Comparison of ENCODE assay signal across 10 cellular contexts in the genomic region with DNA sequence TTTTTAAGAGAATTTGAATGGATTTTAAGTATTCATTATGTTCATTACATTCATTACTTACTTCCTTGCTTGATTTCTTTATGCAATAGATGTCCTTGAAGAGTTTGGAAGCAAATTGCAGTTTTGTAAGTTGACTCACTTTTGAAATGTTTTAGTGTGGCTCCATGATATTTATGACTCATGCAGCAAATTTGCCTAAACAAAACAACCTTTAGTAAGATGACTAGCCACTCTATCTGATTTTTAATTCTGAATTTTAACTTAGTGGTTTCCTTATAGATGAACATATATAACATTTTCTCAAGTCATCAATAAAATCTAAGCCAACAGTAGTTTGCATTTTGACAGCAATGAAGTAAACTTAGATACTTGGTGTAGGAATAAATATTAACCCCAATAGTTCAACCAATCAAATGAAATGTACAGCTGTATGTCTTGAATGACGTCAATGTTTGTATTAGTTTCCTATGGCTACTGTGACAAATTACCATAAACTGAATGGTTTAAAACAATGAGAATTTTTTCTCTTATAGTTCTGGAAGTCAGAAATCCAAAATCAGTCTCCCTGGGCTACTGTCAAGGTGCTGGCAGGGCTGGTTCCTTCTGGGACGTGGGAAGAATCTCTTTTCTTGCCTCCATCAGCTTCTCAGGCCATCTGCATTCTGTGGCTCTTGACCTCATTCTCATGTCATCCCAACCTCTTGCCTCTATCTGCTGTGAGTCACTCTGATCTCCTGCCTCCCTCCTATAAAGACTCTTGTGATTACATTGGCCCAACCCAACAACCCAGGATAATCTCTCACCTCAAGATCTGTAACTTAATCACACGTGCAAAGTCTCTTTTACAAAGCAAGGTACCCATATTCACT.
A peak's percentile ranks its signal among the peaks of the same experiment; 100 is the strongest.
DNase-seq lines count a peak whose midpoint lies in the region; ATAC-seq, FAIRE-seq and TF ChIP-seq lines count a peak whose summit lies in the region.
"Had no signal": no experiment of that assay in that cellular context is flagged by ENCODE, and none has a peak within 500 bp of the region (broad histone marks: within the 10 kb centered on the region; RNA-seq: fewer than 3 reads in every experiment).

No MANE protein-coding gene starts in this region.

- TF ChIP-seq EP300 in GM12878 (IDR thresholded peaks at IDR 0.05; ENCODE audit: borderline replicate concordance in 1 of 2, control insufficient read depth in 1 of 2, low read depth in 2 of 2, low read length in 2 of 2) = no peak

- H3K27ac ChIP-seq in GM12878 (ENCODE audit: control insufficient read depth, insufficient read depth) (no peak overlapping the region), aorta (ENCODE audit: low read depth in 1 of 2, low read length in 2 of 2) (peak overlapping the region in 1 of 2 donors; percentile 58)
- H3K27ac ChIP-seq: C4-2B had no signal

- no peaks in the 10 kb centered on the region for H4K20me1 ChIP-seq in GM12878 (ENCODE audit: control insufficient read depth, insufficient read depth)

- H3K27me3 ChIP-seq in GM12878 (replicated peaks in 1 of 2; ENCODE audit: control insufficient read depth in 2 of 2, insufficient read depth in 2 of 2, low read length in 1 of 2) (no peaks in the 10 kb centered on the region), aorta (ENCODE audit: control insufficient read depth in 1 of 2, insufficient read depth in 2 of 2, low read length in 1 of 2) (no peaks in the 10 kb centered on the region)

- SMC1A ChIA-PET in GM12878 (lab: Charles Lee; ENCODE audit: uncharacterized antibody, unreplicated experiment) = interaction anchor here (1.0 to 1.2 kb wide), 2 partner anchors 31 to 69 kb away, joined by 3 to 4 read pairs; no protein-coding TSS in a partner anchor

- H2AFZ ChIP-seq in GM12878 (ENCODE audit: control insufficient read depth, low read depth, low read length) = no peak overlapping the region

- intact Hi-C loops in activated CD4-positive, alpha-beta T cell treated with anti-CD3 and anti-CD28 coated beads for 36 hours (cut with DNase I, micrococcal nuclease) = no loop called here
- intact Hi-C loops in GM12878 (cut with micrococcal nuclease; ENCODE audit: unreplicated experiment) = no loop called here
- intact Hi-C loops in left colon (cut with DNase I, micrococcal nuclease) = no loop called here
- intact Hi-C loops in aorta (cut with DNase I) = loop anchor here (5.0 to 10.0 kb wide), 3 partner anchors 153 to 407 kb away; no protein-coding TSS in a partner anchor

- ATAC-seq in activated CD4-positive, alpha-beta T cell treated with anti-CD3 and anti-CD28 coated beads for 36 hours = peak; percentile 57
- no peak for ATAC-seq in GM12878
- peak; percentile 99 for ATAC-seq in left colon
- peak; percentile 60 for ATAC-seq in aorta (ENCODE audit: low FRiP score)
- ATAC-seq in HG03439 (IDR thresholded peaks at IDR 0.05; ENCODE audit: unreplicated experiment) = no peak
- ATAC-seq in HG03097 (IDR thresholded peaks at IDR 0.05; ENCODE audit: low FRiP score, unreplicated experiment) = no peak

- POLR2A ChIA-PET in activated CD4-positive, alpha-beta T cell treated with anti-CD3 and anti-CD28 coated beads for 36 hours (lab: Charles Lee) = no interaction called here
- POLR2A ChIA-PET in GM12878 (lab: Charles Lee) = no interaction called here

- 39% methylated on average over 3 of the region's 3 CpGs for WGBS in GM12878 (ENCODE audit: insufficient coverage, insufficient replicate concordance, low lambda C conversion rate, missing lambda C conversion rate)
- 28 to 34% methylated on average over 3 of the region's 3 CpGs for WGBS in aorta, 2 donors

- in situ Hi-C loops in GM12878 (cut with MboI) = no loop called here

- no peak overlapping the region for H3K4me3 ChIP-seq in GM12878
- no peak overlapping the region for H3K4me3 ChIP-seq in aorta (ENCODE audit: low read length in 2 of 2)

- no peak for TF ChIP-seq RAD21 in GM12878 (IDR thresholded peaks at IDR 0.05; ENCODE audit: insufficient read depth, low read depth, low read length)

- TF ChIP-seq CTCF in GM12878 (IDR thresholded peaks at IDR 0.05 in 2 of 3, conservative IDR thresholded peaks at IDR 0.05 in 1 of 3; ENCODE audit: control insufficient read depth in 2 of 3, extremely low read depth in 1 of 3, insufficient read depth in 1 of 3, low read depth in 3 of 3, low read length in 3 of 3) = no peak

- CTCF ChIA-PET in activated CD4-positive, alpha-beta T cell treated with anti-CD3 and anti-CD28 coated beads for 36 hours (lab: Charles Lee) = no interaction called here
- CTCF ChIA-PET in GM12878 (lab: Yijun Ruan, JAX) = interaction anchor here (1.0 to 1.6 kb wide), 2 partner anchors 9 to 125 kb away, joined by 3 to 4 read pairs; no protein-coding TSS in a partner anchor

- H3K4me3 Mint-ChIP-seq in activated CD4-positive, alpha-beta T cell treated with anti-CD3 and anti-CD28 coated beads for 36 hours = no peak overlapping the region
- no peak overlapping the region for H3K4me3 Mint-ChIP-seq in activated T-cell treated with anti-CD3 and anti-CD28 coated beads, Interleukin-2, amount 50 U/mL, for 24 hours

- H3K4me1 Mint-ChIP-seq in activated CD4-positive, alpha-beta T cell treated with anti-CD3 and anti-CD28 coated beads for 36 hours = no peaks in the 10 kb centered on the region
- peaks cover 1% of the 10 kb centered on the region for H3K4me1 Mint-ChIP-seq in activated T-cell treated with anti-CD3 and anti-CD28 coated beads, Interleukin-2, amount 50 U/mL, for 24 hours (ENCODE audit: low read depth)

- H3K36me3 ChIP-seq in GM12878 (ENCODE audit: control insufficient read depth in 2 of 2, insufficient read depth in 2 of 2, low read length in 1 of 2) (no peaks in the 10 kb centered on the region), aorta (ENCODE audit: control insufficient read depth in 1 of 2, insufficient read depth in 2 of 2, low read length in 1 of 2) (no peaks in the 10 kb centered on the region)

- H3K4me1 ChIP-seq in GM12878 (ENCODE audit: control insufficient read depth, insufficient read depth, low read length) = no peaks in the 10 kb centered on the region
- H3K4me1 ChIP-seq in aorta (ENCODE audit: control insufficient read depth in 1 of 2, insufficient read depth in 2 of 2, low read length in 2 of 2) = peaks cover 6 to 14% of the 10 kb centered on the region in 2 donors

- H3K9ac ChIP-seq in GM12878 (ENCODE audit: control insufficient read depth, insufficient read depth, low read length) = no peak overlapping the region

- RAD21 ChIA-PET in GM12878 (lab: Charles Lee; ENCODE audit: unreplicated experiment) = interaction anchor here (1.1 kb wide), 1 partner anchor 31 kb away, joined by 3 read pairs; no protein-coding TSS in a partner anchor

- no peak for TF ChIP-seq POLR2A in GM12878 (IDR thresholded peaks at IDR 0.05; ENCODE audit: low read depth, low read length)

- no peak for FAIRE-seq in GM12878 (lab: Jason Lieb, UNC)

- H3K4me2 ChIP-seq in GM12878 (ENCODE audit: control insufficient read depth, insufficient read depth) = no peak overlapping the region

- H3K9me3 ChIP-seq in GM12878 (replicated peaks; ENCODE audit: control insufficient read depth, insufficient read depth, low read length) = no peaks in the 10 kb centered on the region
- no peaks in the 10 kb centered on the region for H3K9me3 ChIP-seq in aorta (ENCODE audit: control insufficient read depth, low read length)

- no peaks in the 10 kb centered on the region for H3K36me3 Mint-ChIP-seq in activated CD4-positive, alpha-beta T cell treated with anti-CD3 and anti-CD28 coated beads for 36 hours (ENCODE audit: low read depth)
- no peaks in the 10 kb centered on the region for H3K36me3 Mint-ChIP-seq in activated T-cell treated with anti-CD3 and anti-CD28 coated beads, Interleukin-2, amount 50 U/mL, for 24 hours (ENCODE audit: low read depth)

- no peak for DNase-seq in activated CD4-positive, alpha-beta T cell treated with anti-CD3 and anti-CD28 coated beads for 36 hours
- DNase-seq in activated CD4-positive, alpha-beta T cell treated with anti-CD3 and anti-CD28 coated beads for 1 hour = no peak
- DNase-seq in GM12878 (ENCODE audit: low read depth, low spot score) = no peak
- no peak for DNase-seq in left colon
- no peak for DNase-seq in aorta
- no peak for DNase-seq in activated T-cell treated with anti-CD3 and anti-CD28 coated beads, Interleukin-2, amount 50 U/mL, for 24 hours
- DNase-seq: midbrain had no signal

- H3K27ac Mint-ChIP-seq in activated CD4-positive, alpha-beta T cell treated with anti-CD3 and anti-CD28 coated beads for 36 hours = no peak overlapping the region
- H3K27ac Mint-ChIP-seq in activated T-cell treated with anti-CD3 and anti-CD28 coated beads, Interleukin-2, amount 50 U/mL, for 24 hours = no peak overlapping the region

- no peaks in the 10 kb centered on the region for H3K9me3 Mint-ChIP-seq in activated CD4-positive, alpha-beta T cell treated with anti-CD3 and anti-CD28 coated beads for 36 hours (ENCODE audit: low read depth)
- no peaks in the 10 kb centered on the region for H3K9me3 Mint-ChIP-seq in activated T-cell treated with anti-CD3 and anti-CD28 coated beads, Interleukin-2, amount 50 U/mL, for 24 hours

- H3K79me2 ChIP-seq in GM12878 (ENCODE audit: control insufficient read depth, insufficient read depth, low read length) = no peaks in the 10 kb centered on the region

- BruUV-seq in GM12878 (replicated peaks; lab: Mats Ljungman, UMichigan) = no TSS peak

- H3K27me3 Mint-ChIP-seq in activated CD4-positive, alpha-beta T cell treated with anti-CD3 and anti-CD28 coated beads for 36 hours = no peaks in the 10 kb centered on the region
- H3K27me3 Mint-ChIP-seq in activated T-cell treated with anti-CD3 and anti-CD28 coated beads, Interleukin-2, amount 50 U/mL, for 24 hours = no peaks in the 10 kb centered on the region

TF ChIP-seq in GM12878, 131 proteins besides CTCF, POLR2A, EP300 and RAD21:
- peak; percentile 28; the same call in 1 of the 2 replicates for TF ChIP-seq ATF7 (IDR thresholded peaks at IDR 0.05; ENCODE audit: low read depth)
- TF ChIP-seq BCL3 (IDR thresholded peaks at IDR 0.05; ENCODE audit: borderline replicate concordance, insufficient read depth, low read depth, low read length, poor library complexity, severe bottlenecking) = no peak

Comparison
In these comparisons a context has a peak if more than half of its experiments do, and no peak if none do; other contexts are left out.
1. ATAC-seq: peak in activated CD4-positive, alpha-beta T cell treated with anti-CD3 and anti-CD28 coated beads for 36 hours (single experiment), left colon (single experiment) and aorta (single experiment); none in GM12878 (single experiment), HG03439 (single experiment) and HG03097 (single experiment).
2. intact Hi-C loops: an anchor here in aorta (5.0 to 10.0 kb wide); none called in activated CD4-positive, alpha-beta T cell treated with anti-CD3 and anti-CD28 coated beads for 36 hours, GM12878 and left colon.